In genomic region chr7:128692623-128693270, GRCh38 we compare ENCODE assay signal across 24 cellular contexts.
"Had no signal": no experiment of that assay in that cellular context is flagged by ENCODE, and none has a peak within 500 bp of the region (broad histone marks: within the 10 kb centered on the region; RNA-seq: fewer than 3 reads in every experiment).

No MANE protein-coding gene starts in this region.

- H3K36me3 ChIP-seq: adrenal gland, SJSA1 had no signal

- DNase-seq: activated CD4-positive, alpha-beta T cell treated with anti-CD3 and anti-CD28 coated beads for 48 hours; activated CD4-positive, alpha-beta T cell treated with anti-CD3 and anti-CD28 coated beads, Interleukin-2, amount 50 U/mL, for 4 hours; activated CD4-positive, CD25-positive, alpha-beta regulatory T cell treated with anti-CD3 and anti-CD28 coated beads, Interleukin-2, amount 50 U/mL, for 72 hours; activated CD8-positive, alpha-beta memory T cell treated with anti-CD3 and anti-CD28 coated beads, Interleukin-2, amount 50 U/mL, for 48 hours; activated CD8-positive, alpha-beta T cell treated with anti-CD3 and anti-CD28 coated beads, Interleukin-2, amount 10 ng/mL, durations not matched to agents 7 days and 5 days; activated naive CD4-positive, alpha-beta T cell treated with anti-CD3 and anti-CD28 coated beads, Interleukin-2, amount 50 U/mL, for 16 hours; activated naive CD8-positive, alpha-beta T cell treated with anti-CD3 and anti-CD28 coated beads, Interleukin-2, amount 10 ng/mL, durations not matched to agents 7 days and 5 days; activated T-cell treated with anti-CD3 and anti-CD28 coated beads, Interleukin-2, amount 50 U/mL, for 1 hour; adrenal gland; NCI-H1105 treated with DMSO at 0.1 percent for 48 hours; NCI-H1436 treated with DMSO at 0.1 percent for 48 hours; NCI-H187; NCI-H2081; NCI-H446; NCI-H524; NCI-H82; PC-3; SHP77; SW 1271; T-helper 9 cell had no signal

- H3K9me3 ChIP-seq: adrenal gland had no signal

- H3K4me3 ChIP-seq: adrenal gland, SJSA1 had no signal

- H3K36me3 Mint-ChIP-seq: activated naive CD8-positive, alpha-beta T cell treated with anti-CD3 and anti-CD28 coated beads, Interleukin-2, amount 10 ng/mL, durations not matched to agents 7 days and 5 days had no signal

- H3K27ac Mint-ChIP-seq: activated CD8-positive, alpha-beta T cell treated with anti-CD3 and anti-CD28 coated beads, Interleukin-2, amount 10 ng/mL, durations not matched to agents 7 days and 5 days; activated naive CD8-positive, alpha-beta T cell treated with anti-CD3 and anti-CD28 coated beads, Interleukin-2, amount 10 ng/mL, durations not matched to agents 7 days and 5 days; WTC11 had no signal

- ATAC-seq: activated CD8-positive, alpha-beta T cell treated with anti-CD3 and anti-CD28 coated beads, Interleukin-2, amount 10 ng/mL, durations not matched to agents 7 days and 5 days; PC-3; SK-N-SH treated with all-trans-retinoic acid at 6 μM for 48 hours; WTC11 had no signal

- H3K27ac ChIP-seq: adrenal gland, SJSA1 had no signal

- H3K4me3 Mint-ChIP-seq: activated CD8-positive, alpha-beta T cell treated with anti-CD3 and anti-CD28 coated beads, Interleukin-2, amount 10 ng/mL, durations not matched to agents 7 days and 5 days; activated naive CD8-positive, alpha-beta T cell treated with anti-CD3 and anti-CD28 coated beads, Interleukin-2, amount 10 ng/mL, durations not matched to agents 7 days and 5 days; central memory CD8-positive, alpha-beta T cell; WTC11 had no signal

- H3K9me3 Mint-ChIP-seq: activated naive CD8-positive, alpha-beta T cell treated with anti-CD3 and anti-CD28 coated beads, Interleukin-2, amount 10 ng/mL, durations not matched to agents 7 days and 5 days; central memory CD8-positive, alpha-beta T cell had no signal
